Comparison of ENCODE assay signal across 20 cellular contexts in the genomic region with DNA sequence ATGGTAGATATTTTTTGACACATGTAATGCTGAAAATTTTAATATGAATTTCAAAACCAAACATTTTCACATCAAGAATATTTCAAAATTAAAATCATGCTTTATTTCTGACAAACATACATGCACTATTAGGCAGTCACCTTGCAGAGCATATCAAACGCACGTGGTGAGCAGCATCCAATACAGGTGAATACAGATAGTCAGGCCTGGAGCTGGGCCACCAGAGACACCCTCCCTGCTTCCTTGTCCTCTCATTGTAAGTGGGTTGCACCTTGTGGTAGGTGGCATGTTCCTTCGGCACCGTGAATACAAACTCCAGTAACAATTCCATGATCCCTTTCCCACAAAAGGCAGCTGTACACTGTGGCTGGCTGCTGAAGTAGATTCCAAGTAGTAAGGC. TPM values are rescaled to one million over a fixed set of nuclear protein-coding genes. Genes with fewer than 3 reads are reported as not detected.
A peak's percentile ranks its signal among the peaks of the same experiment; 100 is the strongest.
DNase-seq lines count a peak whose midpoint lies in the region; ATAC-seq and TF ChIP-seq lines count a peak whose summit lies in the region.
"Had no signal": no experiment of that assay in that cellular context is flagged by ENCODE, and none has a peak within 500 bp of the region (broad histone marks: within the 10 kb centered on the region; RNA-seq: fewer than 3 reads in every experiment).

No MANE protein-coding gene starts in this region.

- no peak overlapping the region for H2AFZ ChIP-seq in mammary epithelial cell (ENCODE audit: low read depth, low read length)
- H2AFZ ChIP-seq: GM23248 had no signal

- H3K36me3 Mint-ChIP-seq in MCF 10A (ENCODE audit: insufficient read depth, unreplicated experiment) (no peaks in the 10 kb centered on the region), endodermal cell (ENCODE audit: low read depth) (peaks cover 3% of the 10 kb centered on the region)

- DNase-seq in MCF 10A (ENCODE audit: unreplicated experiment) (no peak), mammary epithelial cell (no peak), NCI-H2029 treated with DMSO at 0.1 percent for 48 hours (lab: John Stamatoyannopoulos, UW) (peak; percentile 57), endodermal cell (peak; percentile 48), NCI-H1105 treated with DMSO at 0.1 percent for 48 hours (lab: John Stamatoyannopoulos, UW) (no peak)
- DNase-seq: ACHN, COR-L47, HCEC 1CT, KG1, NCI-H1048, NCI-H146, NCI-H524 treated with DMSO at 0.1 percent for 48 hours, OCI-M1, RPMI8226, SIG-M5 had no signal

- no peaks in the 10 kb centered on the region for H3K27me3 Mint-ChIP-seq in MCF 10A (ENCODE audit: insufficient read depth, unreplicated experiment)
- peaks cover 24% of the 10 kb centered on the region for H3K27me3 Mint-ChIP-seq in endodermal cell (ENCODE audit: insufficient read depth)

- TF ChIP-seq CTCF in MCF 10A (IDR thresholded peaks at IDR 0.05; ENCODE audit: unreplicated experiment) = no peak
- no peak for TF ChIP-seq CTCF in mammary epithelial cell (conservative IDR thresholded peaks at IDR 0.05 in 1 of 2, IDR thresholded peaks at IDR 0.05 in 1 of 2; ENCODE audit: extremely low read depth in 1 of 2, insufficient read depth in 1 of 2, low read depth in 1 of 2, low read length in 2 of 2)
- TF ChIP-seq CTCF in endodermal cell (conservative IDR thresholded peaks at IDR 0.05) = no peak

- H3K9ac ChIP-seq in mammary epithelial cell (ENCODE audit: insufficient read depth, low read length) (no peak overlapping the region), endodermal cell (ENCODE audit: extremely low read depth, low read length, poor library complexity, severe bottlenecking) (no peak overlapping the region)
- H3K9ac ChIP-seq: GM23248 had no signal

- intact Hi-C loops in MCF 10A (cut with micrococcal nuclease) = no loop called here
- intact Hi-C loops in mammary epithelial cell (cut with micrococcal nuclease) = no loop called here

- H3K4me3 ChIP-seq in mammary epithelial cell (replicated peaks in 1 of 3; ENCODE audit: insufficient read depth in 1 of 3, low read depth in 2 of 3, low read length in 3 of 3) (no peak overlapping the region), endodermal cell (ENCODE audit: low read length) (no peak overlapping the region)
- H3K4me3 ChIP-seq: GM23248 had no signal

- BruUV-seq in MCF 10A (replicated peaks; lab: Mats Ljungman, UMichigan) (no TSS peak), mammary epithelial cell (replicated peaks; lab: Mats Ljungman, UMichigan) (no TSS peak)

- H3K27ac Mint-ChIP-seq in MCF 10A (ENCODE audit: low read depth, unreplicated experiment) = peak overlapping the region; percentile 25
- H3K27ac Mint-ChIP-seq in endodermal cell = no peak overlapping the region
- H3K27ac Mint-ChIP-seq: CD14-positive monocyte; T-helper 1 cell treated with Interleukin-12 subunit alpha and Interleukin-12 subunit beta and Interleukin-4 antibody, amounts not matched to agents 30 μg/mL and 1 μg/mL, for 36 hours had no signal

- WGBS in mammary epithelial cell (ENCODE audit: low coverage, missing lambda C conversion rate) = 81% methylated on average over 4 of the region's 4 CpGs
- 96 to 100% methylated on average over 2 to 4 of the region's 4 CpGs for WGBS in endodermal cell (ENCODE audit: insufficient coverage in 1 of 2, insufficient read length in 1 of 2), 2 experiments

- no peaks in the 10 kb centered on the region for H4K20me1 ChIP-seq in mammary epithelial cell (ENCODE audit: insufficient read depth, low read length)

- dilution Hi-C loops in mammary epithelial cell (cut with HindIII; ENCODE audit: low sequenced_read_pairs) = no loop called here

- H3K27me3 ChIP-seq in mammary epithelial cell (ENCODE audit: insufficient read depth, low read length) (no peaks in the 10 kb centered on the region), endodermal cell (ENCODE audit: control insufficient read depth, insufficient read depth, low read length, poor library complexity, severe bottlenecking) (no peaks in the 10 kb centered on the region)

- CTCF ChIA-PET in MCF 10A (lab: Yijun Ruan, JAX) (interaction anchor here (0.6 to 0.7 kb wide), 2 partner anchors 8 to 129 kb away, joined by 3 to 5 read pairs; no protein-coding TSS in a partner anchor), mammary epithelial cell (lab: Charles Lee; ENCODE audit: low non-redundant PET) (no interaction called here)

- POLR2A ChIA-PET in MCF 10A (lab: Yijun Ruan, JAX) = no interaction called here

- in situ Hi-C loops in mammary epithelial cell (cut with MboI; ENCODE audit: low sequenced_read_pairs in 2 of 2) = no loop called here

- H3K4me2 ChIP-seq in mammary epithelial cell (ENCODE audit: insufficient read depth, low read depth, low read length) = no peak overlapping the region

- H3K36me3 ChIP-seq in mammary epithelial cell (ENCODE audit: insufficient read depth, low read length) (peaks cover 1% of the 10 kb centered on the region), endodermal cell (ENCODE audit: control insufficient read depth, insufficient read depth, low read length) (peaks cover 6% of the 10 kb centered on the region)

- H3K4me1 ChIP-seq in mammary epithelial cell (ENCODE audit: insufficient read depth, low read length) = peaks cover 22% of the 10 kb centered on the region
- H3K4me1 ChIP-seq in endodermal cell (ENCODE audit: control insufficient read depth, insufficient read depth, low read length) = peaks cover 4% of the 10 kb centered on the region

- no peak overlapping the region for H3K27ac ChIP-seq in mammary epithelial cell (ENCODE audit: insufficient read depth, low read depth, low read length)
- no peak overlapping the region for H3K27ac ChIP-seq in endodermal cell (ENCODE audit: low read depth, low read length)
- H3K27ac ChIP-seq: GM23248 had no signal

- no peaks in the 10 kb centered on the region for H3K9me3 Mint-ChIP-seq in MCF 10A (ENCODE audit: unreplicated experiment)
- no peaks in the 10 kb centered on the region for H3K9me3 Mint-ChIP-seq in endodermal cell
- H3K9me3 Mint-ChIP-seq: CD14-positive monocyte; T-helper 1 cell treated with Interleukin-12 subunit alpha and Interleukin-12 subunit beta and Interleukin-4 antibody, amounts not matched to agents 30 μg/mL and 1 μg/mL, for 36 hours had no signal

- H3K4me1 Mint-ChIP-seq in MCF 10A (ENCODE audit: insufficient read depth, unreplicated experiment) (peaks cover 42% of the 10 kb centered on the region), endodermal cell (peaks cover 24% of the 10 kb centered on the region)

- no peaks in the 10 kb centered on the region for H3K9me3 ChIP-seq in mammary epithelial cell (replicated peaks; ENCODE audit: insufficient read depth, low read length)
- no peaks in the 10 kb centered on the region for H3K9me3 ChIP-seq in endodermal cell (ENCODE audit: control insufficient read depth, low read length)

- no peak overlapping the region for H3K4me3 Mint-ChIP-seq in MCF 10A (ENCODE audit: unreplicated experiment)
- H3K4me3 Mint-ChIP-seq in endodermal cell = no peak overlapping the region
- H3K4me3 Mint-ChIP-seq: CD14-positive monocyte; T-helper 1 cell treated with Interleukin-12 subunit alpha and Interleukin-12 subunit beta and Interleukin-4 antibody, amounts not matched to agents 30 μg/mL and 1 μg/mL, for 36 hours had no signal

- H3K79me2 ChIP-seq in mammary epithelial cell (ENCODE audit: insufficient read depth, low read length) = peaks cover 80% of the 10 kb centered on the region

- ATAC-seq in GM21447 (IDR thresholded peaks at IDR 0.05; ENCODE audit: unreplicated experiment) (no peak), HG02642 (IDR thresholded peaks at IDR 0.05; ENCODE audit: poor library complexity, unreplicated experiment) (no peak)

RNA-seq across cellular contexts. Expression of a gene that starts 8.9 kb away (rescaled TPM):
- total RNA-seq in MCF 10A (2022) (23.0 and 31.2 TPM in 2 replicates), mammary epithelial cell (10 to 100 TPM; 16.7 to 32.8 TPM), endodermal cell (10 to 100 TPM; 19.2 to 28.1 TPM)
- 6.1 TPM for polyA plus RNA-seq in mammary epithelial cell
- polyA minus RNA-seq in mammary epithelial cell = 36.3 TPM
- polyA plus RNA-seq in endodermal cell (2013, experiment 1 of 2) = 8.8 TPM
- polyA plus RNA-seq in endodermal cell (2013, experiment 2 of 2) = 10.2 TPM

Comparison
In these comparisons a context has a peak if more than half of its experiments do, and no peak if none do; other contexts are left out.
1. DNase-seq: peak in NCI-H2029 treated with DMSO at 0.1 percent for 48 hours (single experiment) and endodermal cell (single experiment); none in MCF 10A (single experiment), mammary epithelial cell (single experiment) and NCI-H1105 treated with DMSO at 0.1 percent for 48 hours (single experiment).